In the genomic region with DNA sequence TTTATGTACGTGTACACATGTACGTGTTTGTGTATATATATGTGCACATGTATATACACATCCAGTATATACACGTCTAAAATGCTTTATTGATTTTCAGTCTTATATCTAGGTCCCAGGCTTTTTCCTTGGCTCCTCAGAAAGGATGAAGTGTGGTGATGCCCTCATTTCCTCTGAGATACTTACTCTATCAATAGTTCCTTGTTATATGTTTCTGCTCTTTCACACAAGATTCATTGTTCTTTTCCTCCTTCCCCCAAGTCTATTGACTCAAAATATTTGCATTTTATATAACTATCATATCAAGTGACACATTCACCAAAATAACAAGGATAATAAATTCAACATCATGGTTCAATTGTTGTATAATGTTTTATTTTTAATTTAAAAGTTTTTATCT, we compare ENCODE assay signal across 17 cellular contexts.
DNase-seq lines count a peak whose midpoint lies in the region; ATAC-seq and TF ChIP-seq lines count a peak whose summit lies in the region.
"Had no signal": no experiment of that assay in that cellular context is flagged by ENCODE, and none has a peak within 500 bp of the region (broad histone marks: within the 10 kb centered on the region; RNA-seq: fewer than 3 reads in every experiment).

No MANE protein-coding gene starts in this region.

- H3K4me1 Mint-ChIP-seq in neural crest cell, result peaks cover 8% of the 10 kb centered on the region
- no peaks in the 10 kb centered on the region for H3K4me1 Mint-ChIP-seq in endothelial cell (ENCODE audit: unreplicated experiment)
- H3K4me1 Mint-ChIP-seq: CD4-positive, CD25-positive, alpha-beta regulatory T cell; CD8-positive, alpha-beta memory T cell; GM23338; IgD-negative memory B cell had no signal

- no peak for ATAC-seq in activated CD4-positive, CD25-positive, alpha-beta regulatory T cell treated with anti-CD3 and anti-CD28 coated beads, Interleukin-2, amount 50 U/mL, for 24 hours
- ATAC-seq: GM23338, HepG2 had no signal

- H3K27ac Mint-ChIP-seq in neural crest cell (ENCODE audit: unreplicated experiment), result no peak overlapping the region
- no peak overlapping the region for H3K27ac Mint-ChIP-seq in endothelial cell (ENCODE audit: unreplicated experiment)
- H3K27ac Mint-ChIP-seq: CD4-positive, CD25-positive, alpha-beta regulatory T cell; CD8-positive, alpha-beta memory T cell; GM23338; IgD-negative memory B cell had no signal

- H3K27me3 Mint-ChIP-seq in neural crest cell (ENCODE audit: low read depth) (no peaks in the 10 kb centered on the region), endothelial cell (ENCODE audit: unreplicated experiment) (no peaks in the 10 kb centered on the region)
- H3K27me3 Mint-ChIP-seq: CD4-positive, CD25-positive, alpha-beta regulatory T cell; CD8-positive, alpha-beta memory T cell; IgD-negative memory B cell had no signal

- H3K36me3 Mint-ChIP-seq in neural crest cell (ENCODE audit: low read depth), result no peaks in the 10 kb centered on the region
- H3K36me3 Mint-ChIP-seq in endothelial cell (ENCODE audit: low read depth, unreplicated experiment), result no peaks in the 10 kb centered on the region
- H3K36me3 Mint-ChIP-seq: CD4-positive, CD25-positive, alpha-beta regulatory T cell had no signal

- peak overlapping the region; percentile 20 for H3K4me3 Mint-ChIP-seq in neural crest cell
- no peak overlapping the region for H3K4me3 Mint-ChIP-seq in endothelial cell (ENCODE audit: unreplicated experiment)
- H3K4me3 Mint-ChIP-seq: CD4-positive, CD25-positive, alpha-beta regulatory T cell; CD8-positive, alpha-beta memory T cell; GM23338; IgD-negative memory B cell had no signal

- peak; percentile 40 for DNase-seq in NCI-H1048 (lab: John Stamatoyannopoulos, UW)
- peak; percentile 0 for DNase-seq in RPMI7951 (ENCODE audit: low read depth)
- DNase-seq in neural crest cell (ENCODE audit: low read depth, low spot score), result no peak
- no peak for DNase-seq in medulla oblongata (ENCODE audit: extremely low spot score)
- no peak for DNase-seq in endothelial cell (ENCODE audit: low spot score)
- DNase-seq: ACHN; BE2C; C1 segment of cervical spinal cord; Caco-2; CD4-positive, CD25-positive, alpha-beta regulatory T cell; CD8-positive, alpha-beta memory T cell; GDM1; HCEC 1CT had no signal

- TF ChIP-seq CTCF in neural crest cell (conservative IDR thresholded peaks at IDR 0.05) (no peak), endothelial cell (IDR thresholded peaks at IDR 0.05; ENCODE audit: unreplicated experiment) (no peak)

- H3K9me3 Mint-ChIP-seq in neural crest cell (peaks cover 5% of the 10 kb centered on the region), endothelial cell (ENCODE audit: unreplicated experiment) (no peaks in the 10 kb centered on the region)
- H3K9me3 Mint-ChIP-seq: GM23338 had no signal

Comparison
In these comparisons a context has a peak if more than half of its experiments do, and no peak if none do; other contexts are left out.
1. DNase-seq: peak in NCI-H1048 (single experiment) and RPMI7951 (single experiment); none in neural crest cell (single experiment), medulla oblongata (single experiment) and endothelial cell (single experiment).